3 cellular contexts compared by ENCODE assay signal in the genomic region with DNA sequence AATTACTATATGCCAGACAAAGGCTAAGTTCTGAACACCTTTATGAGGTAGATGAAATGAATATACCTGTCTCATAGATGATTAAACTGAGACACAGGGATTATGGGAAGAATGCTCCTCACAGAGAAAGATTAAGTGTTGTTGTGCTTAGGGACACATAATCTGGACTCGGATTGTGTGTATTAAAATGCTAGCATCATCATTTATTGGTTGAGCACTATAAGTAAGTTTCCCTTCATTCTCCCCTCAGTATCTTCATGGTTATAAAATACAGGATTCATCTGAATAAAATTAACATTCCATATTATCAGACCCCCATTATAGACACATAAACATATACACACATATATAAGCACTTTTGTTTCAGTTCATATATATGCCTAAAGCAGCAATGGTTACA.
TF ChIP-seq lines count a peak whose summit lies in the region.

No MANE protein-coding gene starts in this region.

TF ChIP-seq in A549, 52 proteins besides CTCF, POLR2A, EP300 and RAD21:
- TF ChIP-seq MAFK (IDR thresholded peaks at IDR 0.05; ENCODE audit: partially characterized antibody) (peak; percentile 32), ZNF302 (CRISPR knock-in tag; IDR thresholded peaks at IDR 0.05) (no peak)

TF ChIP-seq in IMR-90, 13 proteins besides CTCF, POLR2A, EP300 and RAD21:
- TF ChIP-seq MAFK (IDR thresholded peaks at IDR 0.05; ENCODE audit: low read depth, low read length) (peak; percentile 69), RCOR1 (IDR thresholded peaks at IDR 0.05; ENCODE audit: insufficient replicate concordance, low read length) (no peak)

TF ChIP-seq in endothelial cell of umbilical vein, 7 proteins besides CTCF, POLR2A, EP300 and RAD21:
- no peak for TF ChIP-seq MYC (IDR thresholded peaks at IDR 0.05; ENCODE audit: low read depth, low read length)
- TF ChIP-seq POLR2AphosphoS5 (IDR thresholded peaks at IDR 0.05; ENCODE audit: insufficient read depth, low read depth, low read length) = no peak
- TF ChIP-seq, protein P1, sequence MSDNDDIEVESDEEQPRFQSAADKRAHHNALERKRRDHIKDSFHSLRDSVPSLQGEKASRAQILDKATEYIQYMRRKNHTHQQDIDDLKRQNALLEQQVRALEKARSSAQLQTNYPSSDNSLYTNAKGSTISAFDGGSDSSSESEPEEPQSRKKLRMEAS (IDR thresholded peaks at IDR 0.05; ENCODE audit: insufficient read depth, insufficient read length) = no peak
- no peak for TF ChIP-seq EZH2 (IDR thresholded peaks at IDR 0.05; ENCODE audit: borderline replicate concordance, low read depth, low read length, severe bottlenecking)
- TF ChIP-seq FOS (IDR thresholded peaks at IDR 0.05; ENCODE audit: borderline replicate concordance, insufficient read depth, low read length) = no peak
- no peak for TF ChIP-seq GATA2 (IDR thresholded peaks at IDR 0.05; ENCODE audit: insufficient read depth, insufficient read length, low read depth, low read length)
- no peak for TF ChIP-seq JUN (IDR thresholded peaks at IDR 0.05; ENCODE audit: borderline replicate concordance, insufficient read depth, insufficient read length, low read depth)
